16 cellular contexts compared by ENCODE assay signal in genomic region chrX:37904833-37905232, GRCh38. TPM values are rescaled to one million over a fixed set of nuclear protein-coding genes. Genes with fewer than 3 reads are reported as not detected.
DNase-seq lines count a peak whose midpoint lies in the region; ATAC-seq, FAIRE-seq and TF ChIP-seq lines count a peak whose summit lies in the region.
"Had no signal": no experiment of that assay in that cellular context is flagged by ENCODE, and none has a peak within 500 bp of the region (broad histone marks: within the 10 kb centered on the region; RNA-seq: fewer than 3 reads in every experiment).

No MANE protein-coding gene starts in this region.

- H2BK120ac ChIP-seq in IMR-90 (ENCODE audit: low read depth, low read length): no peak overlapping the region
- no peak overlapping the region for H2BK120ac ChIP-seq in trophoblast cell (ENCODE audit: insufficient read depth, low read length, poor library complexity)

- H3K27ac ChIP-seq in IMR-90 (ENCODE audit: insufficient read depth, low read length) (no peak overlapping the region), astrocyte (ENCODE audit: low read depth, low read length) (no peak overlapping the region), trophoblast cell (ENCODE audit: low read depth, low read length) (no peak overlapping the region), right cardiac atrium (ENCODE audit: low read length) (no peak overlapping the region)

- POLR2A ChIA-PET in IMR-90 (lab: Charles Lee; ENCODE audit: unreplicated experiment): no interaction called here

- H3K14ac ChIP-seq in IMR-90 (replicated peaks; ENCODE audit: low read depth, low read length) (no peak overlapping the region), trophoblast cell (ENCODE audit: low read length) (no peak overlapping the region)

- no peak overlapping the region; the same call in 1 of the 2 replicates for H2BK20ac ChIP-seq in IMR-90 (ENCODE audit: low read depth, low read length)

- H3K4me2 ChIP-seq in IMR-90 (ENCODE audit: low read depth, low read length) (no peak overlapping the region), astrocyte (ENCODE audit: low read length) (peak overlapping the region; percentile 88), trophoblast cell (ENCODE audit: low read length) (no peak overlapping the region)

- H3K9ac ChIP-seq in IMR-90 (ENCODE audit: low read depth, low read length) (no peak overlapping the region), astrocyte (ENCODE audit: low read length) (no peak overlapping the region), trophoblast cell (ENCODE audit: low read length) (no peak overlapping the region)

- no peaks in the 10 kb centered on the region for H3K79me1 ChIP-seq in IMR-90 (ENCODE audit: low read depth in 1 of 2, low read length in 2 of 2)
- peaks cover 5% of the 10 kb centered on the region for H3K79me1 ChIP-seq in trophoblast cell (ENCODE audit: low read length)

- H2AK9ac ChIP-seq in IMR-90 (replicated peaks; ENCODE audit: low read depth, low read length, poor library complexity): no peak overlapping the region

- H2AFZ ChIP-seq in IMR-90 (replicated peaks; ENCODE audit: low read length, poor library complexity) (peak overlapping the region; percentile 18), astrocyte (ENCODE audit: low read depth, low read length) (no peak overlapping the region), trophoblast cell (ENCODE audit: insufficient read depth, low read length, poor library complexity) (no peak overlapping the region)

- FAIRE-seq in astrocyte (lab: Jason Lieb, UNC): no peak

- no peak for ATAC-seq in IMR-90 (ENCODE audit: low read depth)
- ATAC-seq in left lobe of liver: peak; percentile 83
- no peak for ATAC-seq in GM21717 (IDR thresholded peaks at IDR 0.05; ENCODE audit: unreplicated experiment)
- no peak for ATAC-seq in right cardiac atrium

- no peak overlapping the region for H4K5ac ChIP-seq in IMR-90 (ENCODE audit: low read depth, low read length)

- BruUV-seq in IMR-90 (replicated peaks; lab: Mats Ljungman, UMichigan): no TSS peak

- H3K9me1 ChIP-seq in IMR-90 (ENCODE audit: insufficient read depth, low read length): no peaks in the 10 kb centered on the region

- H2BK5ac ChIP-seq in IMR-90 (ENCODE audit: low read depth, low read length, poor library complexity, severe bottlenecking): no peak overlapping the region
- no peak overlapping the region for H2BK5ac ChIP-seq in trophoblast cell (ENCODE audit: low read depth, low read length, poor library complexity)

- H3K79me2 ChIP-seq in astrocyte (ENCODE audit: insufficient read depth, low read length): peaks cover 12% of the 10 kb centered on the region
- H3K79me2 ChIP-seq in trophoblast cell (ENCODE audit: control insufficient read depth, insufficient read depth, low read length, poor library complexity): no peaks in the 10 kb centered on the region

- H3K23ac ChIP-seq in IMR-90 (ENCODE audit: low read depth, low read length) (no peak overlapping the region), trophoblast cell (ENCODE audit: low read length) (no peak overlapping the region)

- H4K91ac ChIP-seq in IMR-90 (ENCODE audit: insufficient read depth, low read depth, low read length) (no peak overlapping the region), trophoblast cell (ENCODE audit: low read depth, low read length) (peak overlapping the region; percentile 84)

- TF ChIP-seq POLR2A in IMR-90 (IDR thresholded peaks at IDR 0.05; ENCODE audit: low read depth, low read length): no peak

- no CpG with 5 or more reads among the region's 2 CpGs for whole genome bisulfite sequencing in IMR-90 (ENCODE audit: extremely low coverage in 2 of 2, insufficient read length in 1 of 2), 2 experiments
- WGBS in trophoblast cell (ENCODE audit: extremely low coverage, insufficient coverage, insufficient read length): no CpG with 5 or more reads among the region's 2 CpGs
- 96% methylated on average over 2 of the region's 2 CpGs for WGBS in right cardiac atrium

- H3K18ac ChIP-seq in IMR-90 (ENCODE audit: low read depth, low read length) (no peak overlapping the region), trophoblast cell (ENCODE audit: low read length) (no peak overlapping the region)

- TF ChIP-seq CTCF in IMR-90 (conservative IDR thresholded peaks at IDR 0.05; ENCODE audit: low read depth, low read length) (no peak), astrocyte (IDR thresholded peaks at IDR 0.05; ENCODE audit: insufficient read depth, low read depth, low read length) (no peak)

- intact Hi-C loops in IMR-90 (cut with micrococcal nuclease): loop anchor here (1.0 kb wide), 1 partner anchor 160 kb away; no protein-coding TSS in a partner anchor
- intact Hi-C loops in right cardiac atrium (cut with DNase I): no loop called here

- no peaks in the 10 kb centered on the region for H3K36me3 Mint-ChIP-seq in astrocyte (ENCODE audit: low read depth, unreplicated experiment)
- H3K36me3 Mint-ChIP-seq: CD4-positive, CD25-positive, alpha-beta regulatory T cell had no signal

- no peak overlapping the region for H4K8ac ChIP-seq in IMR-90 (ENCODE audit: low read depth in 2 of 2, low read length in 2 of 2)
- no peak overlapping the region for H4K8ac ChIP-seq in trophoblast cell (ENCODE audit: low read depth, low read length)

- dilution Hi-C loops in IMR-90 (cut with HindIII; ENCODE audit: low sequenced_read_pairs, unreplicated experiment): no loop called here

- peak overlapping the region; percentile 81 for H2BK12ac ChIP-seq in trophoblast cell (ENCODE audit: low read length)

- H3K9me3 ChIP-seq in IMR-90 (ENCODE audit: control insufficient read depth, insufficient read depth, low read length) (no peaks in the 10 kb centered on the region), astrocyte (ENCODE audit: insufficient read depth, low read depth, low read length) (no peaks in the 10 kb centered on the region), trophoblast cell (ENCODE audit: insufficient read depth, low read depth, low read length) (no peaks in the 10 kb centered on the region), right cardiac atrium (ENCODE audit: control insufficient read depth, low read length) (no peaks in the 10 kb centered on the region)

- CTCF ChIA-PET in IMR-90 (lab: Yijun Ruan, JAX): no interaction called here

- H3K4me1 ChIP-seq in IMR-90 (ENCODE audit: control insufficient read depth, insufficient read depth, low read length): no peaks in the 10 kb centered on the region
- H3K4me1 ChIP-seq in astrocyte (ENCODE audit: insufficient read depth, low read length): peaks cover 10% of the 10 kb centered on the region
- H3K4me1 ChIP-seq in trophoblast cell (ENCODE audit: control insufficient read depth in 1 of 2, insufficient read depth in 2 of 2, low read length in 2 of 2): peaks cover 7 to 8% of the 10 kb centered on the region in 2 experiments
- H3K4me1 ChIP-seq in right cardiac atrium (ENCODE audit: control insufficient read depth, insufficient read depth, low read length): no peaks in the 10 kb centered on the region

- H3K4me3 ChIP-seq in IMR-90 (ENCODE audit: insufficient read depth, low read depth, low read length) (no peak overlapping the region), astrocyte (ENCODE audit: insufficient read depth, low read depth, low read length) (no peak overlapping the region), trophoblast cell (ENCODE audit: low read depth, low read length) (no peak overlapping the region), right cardiac atrium (ENCODE audit: low read length) (no peak overlapping the region)

- H3K4me1 Mint-ChIP-seq in astrocyte (ENCODE audit: low read depth, unreplicated experiment): peaks cover 4% of the 10 kb centered on the region
- H3K4me1 Mint-ChIP-seq: B cell had no signal

- H3K27me3 ChIP-seq in IMR-90 (ENCODE audit: control insufficient read depth, insufficient read depth, low read length): no peaks in the 10 kb centered on the region
- no peaks in the 10 kb centered on the region for H3K27me3 ChIP-seq in astrocyte (ENCODE audit: insufficient read depth, low read length)
- H3K27me3 ChIP-seq in trophoblast cell (ENCODE audit: insufficient read depth, low read length): no peaks in the 10 kb centered on the region
- H3K27me3 ChIP-seq in right cardiac atrium (ENCODE audit: control insufficient read depth, insufficient read depth): no peaks in the 10 kb centered on the region

- no peaks in the 10 kb centered on the region for H3K36me3 ChIP-seq in IMR-90 (ENCODE audit: control insufficient read depth, insufficient read depth, low read length)
- H3K36me3 ChIP-seq in astrocyte (ENCODE audit: insufficient read depth, low read length): no peaks in the 10 kb centered on the region
- no peaks in the 10 kb centered on the region for H3K36me3 ChIP-seq in trophoblast cell (ENCODE audit: control insufficient read depth in 1 of 2, insufficient read depth in 2 of 2, low read length in 2 of 2)

- H3K27ac Mint-ChIP-seq in astrocyte (ENCODE audit: unreplicated experiment): no peak overlapping the region
- H3K27ac Mint-ChIP-seq: B cell; CD4-positive, CD25-positive, alpha-beta regulatory T cell had no signal

- DNase-seq in IMR-90: no peak
- no peak for DNase-seq in astrocyte (ENCODE audit: low read depth)
- DNase-seq in left lobe of liver (ENCODE audit: low spot score): no peak
- DNase-seq in trophoblast cell: no peak
- DNase-seq in kidney tubule cell (ENCODE audit: low spot score): no peak
- DNase-seq in right cardiac atrium: no peak
- DNase-seq: CD4-positive, CD25-positive, alpha-beta regulatory T cell; DMS53; MV-4-11; NCI-H1436 treated with DMSO at 0.1 percent for 48 hours; NCI-H2029 treated with DMSO at 0.1 percent for 48 hours; NCI-H748 treated with DMSO at 0.1 percent for 48 hours; OCI-M1; SHP77 treated with DMSO at 0.1 percent for 48 hours had no signal

- H3K56ac ChIP-seq in IMR-90 (ENCODE audit: extremely low read depth, insufficient read depth, low read length): no peak overlapping the region

- no peaks in the 10 kb centered on the region for H3K27me3 Mint-ChIP-seq in astrocyte (ENCODE audit: low read depth, unreplicated experiment)

- H3K4ac ChIP-seq in IMR-90 (ENCODE audit: low read depth, low read length) (no peak overlapping the region), trophoblast cell (ENCODE audit: low read depth, low read length) (no peak overlapping the region)

- no peak overlapping the region for H4K12ac ChIP-seq in trophoblast cell (ENCODE audit: low read depth, low read length)

- H3K4me3 Mint-ChIP-seq in astrocyte (ENCODE audit: unreplicated experiment): peak overlapping the region; percentile 11
- H3K4me3 Mint-ChIP-seq: B cell had no signal

- TF ChIP-seq RAD21 in IMR-90 (IDR thresholded peaks at IDR 0.05; ENCODE audit: low read length): no peak

- H2AK5ac ChIP-seq in IMR-90 (ENCODE audit: low read depth, low read length) (no peak overlapping the region; the same call in 1 of the 2 replicates), trophoblast cell (ENCODE audit: low read length) (peak overlapping the region; percentile 54)

- 0 out of 3 replicates have a peak overlapping the region, but pooled peaks have one; percentile 56 for H2BK15ac ChIP-seq in IMR-90 (ENCODE audit: low read depth, low read length)

- in situ Hi-C loops in IMR-90 (cut with MboI; ENCODE audit: low sequenced_read_pairs): no loop called here

- no peaks in the 10 kb centered on the region for H4K20me1 ChIP-seq in IMR-90 (ENCODE audit: insufficient read depth, low read length)
- no peaks in the 10 kb centered on the region for H4K20me1 ChIP-seq in astrocyte (ENCODE audit: insufficient read depth, low read length)

- H3K9me3 Mint-ChIP-seq in astrocyte (ENCODE audit: unreplicated experiment): no peaks in the 10 kb centered on the region

RNA-seq across cellular contexts. Expression of gene DYNLT3, which starts 57.5 kb away (rescaled TPM):
- 18.8 and 38.3 TPM in 2 replicates for total RNA-seq in IMR-90 (2012; rRNA removed)
- polyA plus RNA-seq in IMR-90 (2012; rRNA removed): 8.9 and 15.7 TPM in 2 replicates
- 4.0 and 4.2 TPM in 2 replicates for polyA plus RNA-seq in IMR-90 (2012; cell fraction: cytosol; rRNA removed)
- polyA plus RNA-seq in IMR-90 (2012; cell fraction: nucleus; rRNA removed; ENCODE audit: low replicate concordance): 1.2 and 5.3 TPM in 2 replicates
- total RNA-seq in astrocyte: 36.5 and 43.1 TPM in 2 replicates
- 13.2 TPM for total RNA-seq in left lobe of liver
- 16.0 and 16.4 TPM in 2 replicates for polyA plus RNA-seq in trophoblast cell (2013)
- total RNA-seq in right cardiac atrium: 10 to 100 TPM; 19.9 to 33.9 (median 22.7) TPM
- 20.5 TPM for polyA plus RNA-seq in right cardiac atrium
